Comparison of ENCODE assay signal across 11 cellular contexts in the genomic region with DNA sequence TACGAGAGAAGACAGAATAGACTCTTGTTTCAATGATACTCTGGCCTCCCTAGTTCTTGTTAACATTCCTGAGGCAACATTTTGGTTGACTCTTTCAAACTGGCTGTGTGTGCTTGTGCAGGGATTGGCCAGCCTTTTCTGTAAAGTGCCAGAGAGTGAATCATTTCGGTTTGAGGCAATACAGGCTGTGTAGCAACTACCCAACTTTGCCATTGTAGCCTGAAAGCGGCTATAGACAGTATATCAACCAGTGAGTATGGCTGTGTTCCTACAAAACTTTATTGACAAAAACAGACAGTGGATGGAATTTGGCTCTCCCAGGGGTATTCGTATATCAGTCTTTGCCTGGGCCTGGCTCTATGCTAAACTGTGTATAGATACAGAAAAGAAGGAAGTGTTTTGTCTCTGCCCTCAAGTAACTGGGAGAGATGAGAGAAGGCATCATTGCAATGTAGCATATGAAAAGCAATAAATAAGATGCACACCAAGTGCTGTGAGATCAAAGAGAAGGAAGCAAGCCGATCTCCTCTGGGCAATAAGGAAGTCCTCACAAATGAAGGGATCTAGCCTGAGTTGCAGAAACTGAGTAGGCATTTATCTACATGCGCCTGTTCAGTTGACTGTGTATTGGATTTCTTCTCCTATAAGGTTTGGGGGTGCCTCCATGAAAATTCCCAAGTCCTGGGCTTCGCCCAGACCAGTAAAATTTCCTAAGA.
A peak's percentile ranks its signal among the peaks of the same experiment; 100 is the strongest.
DNase-seq lines count a peak whose midpoint lies in the region; ATAC-seq and TF ChIP-seq lines count a peak whose summit lies in the region.
"Had no signal": no experiment of that assay in that cellular context is flagged by ENCODE, and none has a peak within 500 bp of the region (broad histone marks: within the 10 kb centered on the region; RNA-seq: fewer than 3 reads in every experiment).

No MANE protein-coding gene starts in this region.

- no peak overlapping the region for H3K9ac ChIP-seq in colonic mucosa (ENCODE audit: low read depth in 2 of 2, low read length in 2 of 2)

- no peaks in the 10 kb centered on the region for H3K9me3 Mint-ChIP-seq in mesothelial cell of epicardium

- H3K27ac Mint-ChIP-seq in mesothelial cell of epicardium, result peak overlapping the region; percentile 31

- DNase-seq in AG04449 (ENCODE audit: low read depth, low spot score), result peak; percentile 83
- DNase-seq in NB4 (ENCODE audit: low read depth), result peak; percentile 39
- DNase-seq in colonic mucosa, result peak; percentile 54
- no peak for DNase-seq in mesothelial cell of epicardium (ENCODE audit: low spot score in 2 of 2, unreplicated experiment in 2 of 2)
- DNase-seq in cerebellum (ENCODE audit: low spot score), result no peak
- no peak for DNase-seq in HuH-7.5 (ENCODE audit: low spot score)
- DNase-seq: activated CD8-positive, alpha-beta memory T cell treated with anti-CD3 and anti-CD28 coated beads for 24 hours; NCI-H1694 treated with DMSO at 0.1 percent for 48 hours had no signal

- POLR2A ChIA-PET in AG04449 (lab: Yijun Ruan, JAX), result interaction anchor here (0.6 kb wide), 1 partner anchor 197 kb away, joined by 6 read pairs; no protein-coding TSS in a partner anchor

- no peaks in the 10 kb centered on the region for H3K9me3 ChIP-seq in colonic mucosa

- no peaks in the 10 kb centered on the region for H3K27me3 Mint-ChIP-seq in mesothelial cell of epicardium (ENCODE audit: low read depth)

- no peaks in the 10 kb centered on the region for H3K36me3 Mint-ChIP-seq in mesothelial cell of epicardium

- intact Hi-C loops in colonic mucosa (cut with DNase I), result no loop called here

- peaks cover 46% of the 10 kb centered on the region for H3K4me1 Mint-ChIP-seq in mesothelial cell of epicardium

- no peaks in the 10 kb centered on the region for H3K27me3 ChIP-seq in colonic mucosa

- peak overlapping the region; percentile 53 for H3K27ac ChIP-seq in colonic mucosa
- H3K27ac ChIP-seq: C4-2B had no signal

- peaks cover 10% of the 10 kb centered on the region for H3K4me1 ChIP-seq in colonic mucosa

- TF ChIP-seq POLR2A in NB4 (IDR thresholded peaks at IDR 0.05; ENCODE audit: extremely low read depth, insufficient read length), result no peak

- CTCF ChIA-PET in AG04449 (lab: Yijun Ruan, JAX), result no interaction called here

- no peak overlapping the region for H3K4me3 Mint-ChIP-seq in mesothelial cell of epicardium

- H3K36me3 ChIP-seq in colonic mucosa, result no peaks in the 10 kb centered on the region

- H3K4me3 ChIP-seq in AG04449 (ENCODE audit: low read depth, low read length) (no peak overlapping the region), NB4 (ENCODE audit: low read depth, low read length) (no peak overlapping the region), colonic mucosa (no peak overlapping the region)

- ATAC-seq in GM21423 (IDR thresholded peaks at IDR 0.05; ENCODE audit: unreplicated experiment) (no peak), HG03045 (IDR thresholded peaks at IDR 0.05; ENCODE audit: unreplicated experiment) (no peak)

- no peak for TF ChIP-seq CTCF in AG04449 (IDR thresholded peaks at IDR 0.05; ENCODE audit: insufficient read depth, low read length, missing control alignments)
- no peak for TF ChIP-seq CTCF in NB4 (IDR thresholded peaks at IDR 0.05; ENCODE audit: low read depth, low read length)
- no peak for TF ChIP-seq CTCF in colonic mucosa (IDR thresholded peaks at IDR 0.05)
- no peak for TF ChIP-seq CTCF in mesothelial cell of epicardium (IDR thresholded peaks at IDR 0.05; ENCODE audit: unreplicated experiment)

Comparison
In these comparisons a context has a peak if more than half of its experiments do, and no peak if none do; other contexts are left out.
1. DNase-seq: peak in AG04449 (single experiment), NB4 (single experiment) and colonic mucosa (single experiment); none in mesothelial cell of epicardium (0 of 2), cerebellum (single experiment) and HuH-7.5 (single experiment).